Comparison of ENCODE assay signal across 16 cellular contexts in genomic region chr3:173730391-173730790, GRCh38.
DNase-seq lines count a peak whose midpoint lies in the region; FAIRE-seq and TF ChIP-seq lines count a peak whose summit lies in the region.
"Had no signal": no experiment of that assay in that cellular context is flagged by ENCODE, and none has a peak within 500 bp of the region (broad histone marks: within the 10 kb centered on the region; RNA-seq: fewer than 3 reads in every experiment).

No MANE protein-coding gene starts in this region.

- DNase-seq in NCI-H226 (peak; percentile 22), choroid plexus epithelial cell (ENCODE audit: low read depth) (peak; percentile 41), caudate nucleus (lab: John Stamatoyannopoulos, UW) (no peak), NCI-H2171 treated with DMSO at 0.1 percent for 48 hours (lab: John Stamatoyannopoulos, UW) (no peak), HK-2 (ENCODE audit: unreplicated experiment) (no peak), DMS79 treated with DMSO at 0.1 percent for 48 hours (lab: John Stamatoyannopoulos, UW) (no peak)
- DNase-seq: Calu3, DND-41, H7, MM.1S, NCI-H2029, NCI-H526 treated with DMSO at 0.1 percent for 48 hours had no signal

- FAIRE-seq in islet of Langerhans (lab: Jason Lieb, UNC): peak; percentile 47
- FAIRE-seq: GM19239, RCC 7860 had no signal

- H3K27ac ChIP-seq in caudate nucleus (ENCODE audit: low read depth, low read length): no peak overlapping the region
- H3K27ac ChIP-seq: KMS-11 had no signal

- no peak for TF ChIP-seq CTCF in choroid plexus epithelial cell (conservative IDR thresholded peaks at IDR 0.05; ENCODE audit: low read depth, low read length)

- no peak overlapping the region for H3K4me3 ChIP-seq in choroid plexus epithelial cell (ENCODE audit: low read depth, low read length)

Comparison
In these comparisons a context has a peak if more than half of its experiments do, and no peak if none do; other contexts are left out.
1. DNase-seq: peak in NCI-H226 (single experiment) and choroid plexus epithelial cell (single experiment); none in caudate nucleus (0 of 61), NCI-H2171 treated with DMSO at 0.1 percent for 48 hours (single experiment), HK-2 (single experiment) and DMS79 treated with DMSO at 0.1 percent for 48 hours (single experiment).